In the genomic region with DNA sequence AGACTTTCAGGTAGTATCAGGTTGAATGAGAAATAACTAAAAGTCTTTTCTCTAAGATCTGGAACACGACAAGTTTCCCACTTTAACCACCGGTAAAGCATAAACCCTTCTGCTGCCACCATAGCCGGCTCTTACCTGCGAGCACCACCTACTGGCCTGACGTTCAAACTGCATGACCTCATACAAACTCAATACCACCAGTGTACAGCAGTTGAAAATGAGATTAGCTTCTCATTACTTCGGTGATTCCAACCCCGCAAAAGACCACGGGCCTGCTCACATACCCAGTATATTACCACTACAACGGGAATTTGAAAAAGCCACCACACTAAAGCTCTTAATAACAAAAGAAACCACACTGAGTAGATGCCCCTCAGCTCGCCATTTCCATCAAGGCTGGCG, we compare ENCODE assay signal across 7 cellular contexts.
A peak's percentile ranks its signal among the peaks of the same experiment; 100 is the strongest.
DNase-seq lines count a peak whose midpoint lies in the region; ATAC-seq and TF ChIP-seq lines count a peak whose summit lies in the region.
"Not testable (repeated sequence)": the region's sequence is repeated elsewhere in the genome, so short reads cannot be mapped to it uniquely, and the experiment has no call there.

No MANE protein-coding gene starts in this region.

- H4K91ac ChIP-seq in IMR-90 (ENCODE audit: insufficient read depth, low read depth, low read length) = not testable (repeated sequence)

- H3K36me3 ChIP-seq in IMR-90 (ENCODE audit: control insufficient read depth, insufficient read depth, low read length); adrenal gland (replicated peaks in 1 of 2): not testable (repeated sequence)

- TF ChIP-seq POLR2A in IMR-90 (IDR thresholded peaks at IDR 0.05; ENCODE audit: low read depth, low read length); adrenal gland (IDR thresholded peaks at IDR 0.05): not testable (repeated sequence)

- dilution Hi-C loops in IMR-90 (cut with HindIII; ENCODE audit: low sequenced_read_pairs, unreplicated experiment) = not testable (repeated sequence)

- not testable (repeated sequence) for H3K27ac ChIP-seq in IMR-90 (ENCODE audit: insufficient read depth, low read length); adrenal gland

- H3K4me1 ChIP-seq in IMR-90 (ENCODE audit: control insufficient read depth, insufficient read depth, low read length); adrenal gland (replicated peaks in 1 of 2): not testable (repeated sequence)

- intact Hi-C loops in IMR-90 (cut with micrococcal nuclease); adrenal gland (cut with DNase I): not testable (repeated sequence)

- H3K56ac ChIP-seq in IMR-90 (ENCODE audit: extremely low read depth, insufficient read depth, low read length) = not testable (repeated sequence)

- H2AK5ac ChIP-seq in IMR-90 (ENCODE audit: low read depth, low read length) = not testable (repeated sequence)

- H3K18ac ChIP-seq in IMR-90 (ENCODE audit: low read depth, low read length) = not testable (repeated sequence)

- H2AFZ ChIP-seq in IMR-90 (replicated peaks; ENCODE audit: low read length, poor library complexity) = not testable (repeated sequence)

- H3K9me1 ChIP-seq in IMR-90 (ENCODE audit: insufficient read depth, low read length) = not testable (repeated sequence)

- H2AK9ac ChIP-seq in IMR-90 (replicated peaks; ENCODE audit: low read depth, low read length, poor library complexity) = not testable (repeated sequence)

- WGBS in IMR-90 (ENCODE audit: extremely low coverage in 2 of 2, insufficient read length in 1 of 2), 2 experiments = no CpG with 5 or more reads among the region's 11 CpGs
- WGBS in adrenal gland, 4 donors = 24 to 36% (median 26%) methylated on average over 8 to 11 of the region's 11 CpGs

- H2BK20ac ChIP-seq in IMR-90 (ENCODE audit: low read depth, low read length) = not testable (repeated sequence)

- ATAC-seq in GM21717 (IDR thresholded peaks at IDR 0.05; ENCODE audit: unreplicated experiment) (peak; percentile 40), IMR-90 (ENCODE audit: low read depth) (peak; percentile 89), SK-N-SH treated with all-trans-retinoic acid at 6 μM for 48 hours (peak; percentile 98)

- H3K4ac ChIP-seq in IMR-90 (ENCODE audit: low read depth, low read length) = not testable (repeated sequence)

- not testable (repeated sequence) for H2BK5ac ChIP-seq in IMR-90 (ENCODE audit: low read depth, low read length, poor library complexity, severe bottlenecking)

- H4K8ac ChIP-seq in IMR-90 (ENCODE audit: low read depth in 2 of 2, low read length in 2 of 2) = not testable (repeated sequence)

- H3K4me2 ChIP-seq in IMR-90 (ENCODE audit: low read depth, low read length) = not testable (repeated sequence)

- not testable (repeated sequence) for H3K14ac ChIP-seq in IMR-90 (replicated peaks; ENCODE audit: low read depth, low read length)

- not testable (repeated sequence) for H2BK15ac ChIP-seq in IMR-90 (ENCODE audit: low read depth, low read length)

- TF ChIP-seq CTCF in GM12864 (IDR thresholded peaks at IDR 0.05; ENCODE audit: low read depth, low read length, missing control alignments) (peak; percentile 53), IMR-90 (conservative IDR thresholded peaks at IDR 0.05; ENCODE audit: low read depth, low read length) (peak; percentile 10; the same call in 1 of the 2 replicates), adrenal gland (IDR thresholded peaks at IDR 0.05) (peak in 4 of 6 experiments; percentile 31 to 55 (median 40))

- TF ChIP-seq RAD21 in IMR-90 (IDR thresholded peaks at IDR 0.05; ENCODE audit: low read length) = not testable (repeated sequence)

- POLR2A ChIA-PET in IMR-90 (lab: Charles Lee; ENCODE audit: unreplicated experiment) = not testable (repeated sequence)

- not testable (repeated sequence) for H3K9ac ChIP-seq in IMR-90 (ENCODE audit: low read depth, low read length)

- not testable (repeated sequence) for H4K20me1 ChIP-seq in IMR-90 (ENCODE audit: insufficient read depth, low read length)

- DNase-seq in GM12864 (ENCODE audit: low read depth); IMR-90; adrenal gland: not testable (repeated sequence)
- DNase-seq in fibroblast of peridontal ligament (ENCODE audit: extremely low read depth) = peak; percentile 2
- DNase-seq in myocyte (ENCODE audit: low read depth) = peak; percentile 9

- H3K79me1 ChIP-seq in IMR-90 (ENCODE audit: low read depth in 1 of 2, low read length in 2 of 2) = not testable (repeated sequence)

- not testable (repeated sequence) for H2BK120ac ChIP-seq in IMR-90 (ENCODE audit: low read depth, low read length)

- H4K5ac ChIP-seq in IMR-90 (ENCODE audit: low read depth, low read length) = not testable (repeated sequence)

- not testable (repeated sequence) for BruUV-seq in IMR-90 (replicated peaks; lab: Mats Ljungman, UMichigan)

- CTCF ChIA-PET in IMR-90 (lab: Yijun Ruan, JAX) = not testable (repeated sequence)

- not testable (repeated sequence) for H3K27me3 ChIP-seq in IMR-90 (ENCODE audit: control insufficient read depth, insufficient read depth, low read length); adrenal gland

- not testable (repeated sequence) for H3K9me3 ChIP-seq in IMR-90 (ENCODE audit: control insufficient read depth, insufficient read depth, low read length); adrenal gland (replicated peaks in 1 of 3)

- not testable (repeated sequence) for H3K4me3 ChIP-seq in GM12864 (ENCODE audit: low read depth, low read length); IMR-90 (ENCODE audit: insufficient read depth, low read depth, low read length); adrenal gland

- H3K23ac ChIP-seq in IMR-90 (ENCODE audit: low read depth, low read length) = not testable (repeated sequence)

- in situ Hi-C loops in IMR-90 (cut with MboI; ENCODE audit: low sequenced_read_pairs) = not testable (repeated sequence)

Comparison
In these comparisons a context has a peak if more than half of its experiments do, and no peak if none do; other contexts are left out.
1. ATAC-seq: peak in every context shown above with its lines; median percentile 98 in SK-N-SH treated with all-trans-retinoic acid at 6 μM for 48 hours; 89 in IMR-90; 40 in GM21717.